In the genomic region with DNA sequence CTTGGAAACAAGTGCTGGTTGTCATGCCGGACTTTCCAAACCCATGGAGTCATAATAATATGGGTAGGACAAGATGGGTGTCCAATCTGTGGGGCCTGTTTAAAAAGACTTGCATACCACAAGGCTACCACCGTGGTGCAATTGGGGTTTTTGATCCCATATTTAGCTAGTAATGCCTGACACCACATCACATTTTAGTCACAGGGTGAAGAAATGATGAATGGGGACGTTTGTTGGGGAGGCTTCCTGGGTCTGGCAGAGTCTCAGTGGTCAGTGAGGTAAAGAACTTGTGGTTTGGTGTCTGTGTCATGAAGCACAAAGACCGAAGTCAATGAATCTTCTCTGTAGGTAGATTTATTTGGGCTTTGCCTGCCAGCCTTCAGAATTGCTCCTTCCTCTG, we compare ENCODE assay signal across 12 cellular contexts.
A peak's percentile ranks its signal among the peaks of the same experiment; 100 is the strongest.
DNase-seq lines count a peak whose midpoint lies in the region; ATAC-seq and TF ChIP-seq lines count a peak whose summit lies in the region.
"Had no signal": no experiment of that assay in that cellular context is flagged by ENCODE, and none has a peak within 500 bp of the region (broad histone marks: within the 10 kb centered on the region; RNA-seq: fewer than 3 reads in every experiment).

No MANE protein-coding gene starts in this region.

- no peak for TF ChIP-seq CTCF in GM10266 (IDR thresholded peaks at IDR 0.05; ENCODE audit: control insufficient read depth, insufficient read depth, low read depth, missing control alignments)

- ATAC-seq in GM21390 (IDR thresholded peaks at IDR 0.05; ENCODE audit: unreplicated experiment) (peak; percentile 40), HG03378 (IDR thresholded peaks at IDR 0.05; ENCODE audit: unreplicated experiment) (peak; percentile 65)
- ATAC-seq: esophagus mucosa had no signal

- DNase-seq in GM10266 (ENCODE audit: extremely low spot score) (peak; percentile 55), amniotic epithelial cell (ENCODE audit: low read depth) (peak; percentile 53), OCI-M2 (lab: John Stamatoyannopoulos, UW; ENCODE audit: unreplicated experiment) (no peak), amygdala (lab: John Stamatoyannopoulos, UW) (no peak), DMS79 (lab: John Stamatoyannopoulos, UW) (no peak), ecto neural progenitor cell (ENCODE audit: low spot score) (no peak)
- DNase-seq: GF-D8, naive B cell, NCI-H1436 treated with DMSO at 0.1 percent for 48 hours had no signal

Comparison
In these comparisons a context has a peak if more than half of its experiments do, and no peak if none do; other contexts are left out.
1. DNase-seq: peak in GM10266 (single experiment) and amniotic epithelial cell (single experiment); none in OCI-M2 (single experiment), amygdala (0 of 56), DMS79 (single experiment) and ecto neural progenitor cell (single experiment).